13 cellular contexts compared by ENCODE assay signal in the genomic region with DNA sequence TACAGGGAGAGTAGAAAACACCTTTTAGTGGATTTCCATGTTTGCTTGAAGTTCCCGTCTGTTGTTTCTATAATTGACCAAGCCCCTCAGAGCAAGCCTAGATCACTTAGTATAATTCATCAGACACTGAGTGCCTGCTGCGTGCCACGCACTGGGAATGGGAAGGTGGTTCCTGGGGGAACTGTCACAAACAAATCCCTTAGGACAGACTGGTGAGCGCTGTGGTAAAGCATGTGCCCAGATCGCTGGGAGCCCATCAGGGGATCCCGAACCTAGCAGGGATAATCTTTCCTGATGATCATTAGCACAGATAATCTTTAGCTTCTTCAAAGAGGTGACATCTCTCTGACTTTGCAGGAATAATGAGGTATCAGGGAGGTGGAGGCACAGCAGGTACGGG. TPM values are rescaled to one million over a fixed set of nuclear protein-coding genes. Genes with fewer than 3 reads are reported as not detected.
DNase-seq lines count a peak whose midpoint lies in the region; ATAC-seq, FAIRE-seq and TF ChIP-seq lines count a peak whose summit lies in the region.
"Had no signal": no experiment of that assay in that cellular context is flagged by ENCODE, and none has a peak within 500 bp of the region (broad histone marks: within the 10 kb centered on the region; RNA-seq: fewer than 3 reads in every experiment).

No MANE protein-coding gene starts in this region.

- H3K4me2 ChIP-seq in osteoblast (ENCODE audit: insufficient read depth, low read length) = no peak overlapping the region

- TF ChIP-seq CTCF in D721Med (IDR thresholded peaks at IDR 0.05; ENCODE audit: insufficient read depth, missing control alignments) (no peak), osteoblast (IDR thresholded peaks at IDR 0.05; ENCODE audit: extremely low read depth, low read depth, low read length) (no peak), upper lobe of right lung (IDR thresholded peaks at IDR 0.05) (no peak)

- H3K36me3 ChIP-seq in osteoblast (ENCODE audit: insufficient read depth, low read length) (peaks cover 41% of the 10 kb centered on the region), upper lobe of right lung (peaks cover 55% of the 10 kb centered on the region)

- FAIRE-seq in D721Med (lab: Jason Lieb, UNC) = peak; percentile 41
- FAIRE-seq: H54 had no signal

- DNase-seq in D721Med (ENCODE audit: insufficient read length, low spot score) (no peak), NCI-H82 treated with DMSO at 0.1 percent for 48 hours (lab: John Stamatoyannopoulos, UW; ENCODE audit: unreplicated experiment) (peak; percentile 19), osteoblast (ENCODE audit: insufficient read length, low spot score, missing footprints) (no peak), NCI-H2227 (lab: John Stamatoyannopoulos, UW; ENCODE audit: unreplicated experiment) (no peak), upper lobe of right lung (no peak)
- DNase-seq in activated CD4-positive, CD25-positive, alpha-beta regulatory T cell treated with anti-CD3 and anti-CD28 coated beads, Interleukin-2, amount 50 U/mL, for 72 hours = no peak
- DNase-seq: KG1, NCI-H1436 treated with DMSO at 0.1 percent for 48 hours, Peyer's patch, Right ventricle myocardium superior had no signal

- no peaks in the 10 kb centered on the region for H3K27me3 ChIP-seq in osteoblast (ENCODE audit: insufficient read depth, low read length)
- no peaks in the 10 kb centered on the region for H3K27me3 ChIP-seq in upper lobe of right lung
- H3K27me3 ChIP-seq: Peyer's patch had no signal

- H3K27ac ChIP-seq in cingulate gyrus (ENCODE audit: low read depth, low read length) (peak overlapping the region; percentile 65), osteoblast (ENCODE audit: low read depth, low read length) (peak overlapping the region; percentile 23), upper lobe of right lung (no peak overlapping the region)
- H3K27ac ChIP-seq: C4-2B, Peyer's patch had no signal

- H3K9me3 ChIP-seq in osteoblast (ENCODE audit: low read depth, low read length) (no peaks in the 10 kb centered on the region), upper lobe of right lung (no peaks in the 10 kb centered on the region)
- H3K9me3 ChIP-seq: Peyer's patch had no signal

- H3K4me1 ChIP-seq in osteoblast (ENCODE audit: insufficient read depth, low read length) (peaks cover 3% of the 10 kb centered on the region), upper lobe of right lung (no peaks in the 10 kb centered on the region)
- H3K4me1 ChIP-seq: Peyer's patch had no signal

- H2AFZ ChIP-seq in osteoblast (ENCODE audit: low read length) = no peak overlapping the region

- H4K20me1 ChIP-seq in osteoblast (ENCODE audit: insufficient read depth, low read length) = no peaks in the 10 kb centered on the region

- ATAC-seq in upper lobe of right lung = no peak

- intact Hi-C loops in upper lobe of right lung (cut with DNase I) = no loop called here

- no peak overlapping the region for H3K4me3 ChIP-seq in osteoblast (ENCODE audit: insufficient read depth, low read length)
- no peak overlapping the region for H3K4me3 ChIP-seq in upper lobe of right lung
- H3K4me3 ChIP-seq: Peyer's patch had no signal

- no peaks in the 10 kb centered on the region for H3K79me2 ChIP-seq in osteoblast (ENCODE audit: insufficient read depth, low read length)

RNA-seq across cellular contexts. Expression of a gene that starts 9.6 kb away (rescaled TPM):
- total RNA-seq in osteoblast = 17.7 and 18.3 TPM in 2 replicates
- 33.7 TPM for total RNA-seq in upper lobe of right lung

RNA-seq across cellular contexts. Expression of a gene that starts 9.9 kb away (rescaled TPM):
- 11.2 and 13.0 TPM in 2 replicates for total RNA-seq in osteoblast
- total RNA-seq in upper lobe of right lung = 17.0 TPM
